In genomic region chr15:31215490-31216209, GRCh38 we compare ENCODE assay signal across 8 cellular contexts.
DNase-seq lines count a peak whose midpoint lies in the region; ATAC-seq and FAIRE-seq lines count a peak whose summit lies in the region.

No MANE protein-coding gene starts in this region.

- FAIRE-seq in GM18507 (lab: Jason Lieb, UNC): peak; percentile 91

- intact Hi-C loops in left colon (cut with DNase I, micrococcal nuclease): no loop called here

- ATAC-seq in HG02973 (IDR thresholded peaks at IDR 0.05; ENCODE audit: unreplicated experiment): peak; percentile 73
- ATAC-seq in left colon: peak; percentile 73

- DNase-seq in 8988T: peak; percentile 69
- peak; percentile 87 for DNase-seq in GM18507 (ENCODE audit: extremely low spot score, insufficient read length, low read depth)
- DNase-seq in NCI-H2171 treated with DMSO at 0.1 percent for 48 hours (lab: John Stamatoyannopoulos, UW): peak; percentile 64
- DNase-seq in activated CD4-positive, alpha-beta T cell treated with anti-CD3 and anti-CD28 coated beads for 24 hours (ENCODE audit: low read depth in 2 of 2): peak; percentile 79 to 82
- DNase-seq in cerebellum (ENCODE audit: low spot score): peak; percentile 78
- peak; percentile 72 to 92 for DNase-seq in left colon
- peak; percentile 88 to 89 for DNase-seq in stimulated activated CD4-positive, alpha-beta T cell treated with anti-CD3 and anti-CD28 coated beads, Interleukin-2, amount 100 ng/mL, for 24 hours

Comparison
In these comparisons a context has a peak if more than half of its experiments do, and no peak if none do; other contexts are left out.
1. Peak in every context shown above with its lines: DNase-seq and ATAC-seq.